Comparison of ENCODE assay signal across 8 cellular contexts in the genomic region with DNA sequence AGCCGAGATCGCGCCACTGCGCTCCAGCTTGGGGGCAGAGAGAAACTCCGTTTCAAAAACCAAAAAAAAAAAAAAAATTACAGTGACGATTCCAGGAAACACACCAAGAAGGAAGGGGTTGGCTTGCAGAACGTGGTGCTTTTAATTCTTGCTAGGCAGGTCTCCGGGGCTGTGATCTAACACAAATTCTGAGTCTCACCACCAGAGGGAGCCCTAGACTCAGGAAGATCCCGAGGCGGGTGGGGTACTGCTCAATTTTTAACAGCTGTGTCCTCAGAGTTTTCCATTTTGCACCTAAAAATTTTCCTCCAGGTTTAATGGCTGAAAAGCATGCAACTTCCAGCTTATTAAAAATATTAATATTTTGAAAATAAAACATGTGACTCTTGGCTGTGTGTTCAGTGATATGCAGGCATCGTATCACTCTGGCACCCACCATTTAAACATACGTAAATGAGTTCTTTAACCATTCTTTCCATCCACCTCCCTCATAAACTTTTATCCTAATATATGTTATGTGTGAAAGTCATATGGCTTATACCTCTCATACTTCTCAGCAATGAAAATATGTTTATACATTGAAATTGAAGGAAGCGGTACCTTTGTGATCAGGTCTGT. TPM values are rescaled to one million over a fixed set of nuclear protein-coding genes. Genes with fewer than 3 reads are reported as not detected.
DNase-seq lines count a peak whose midpoint lies in the region; ATAC-seq and TF ChIP-seq lines count a peak whose summit lies in the region.

No MANE protein-coding gene starts in this region.

- H3K9me3 Mint-ChIP-seq in activated CD4-positive, alpha-beta memory T cell treated with anti-CD3 and anti-CD28 coated beads, Interleukin-2, amount 10 ng/mL, durations not matched to agents 7 days and 5 days: peaks cover 20% of the 10 kb centered on the region
- peaks cover 8% of the 10 kb centered on the region for H3K9me3 Mint-ChIP-seq in memory B cell

- peak; percentile 85 for TF ChIP-seq CTCF in DND-41 (IDR thresholded peaks at IDR 0.05; ENCODE audit: borderline replicate concordance, extremely low read depth, low read length, poor library complexity, severe bottlenecking)

- H3K36me3 ChIP-seq in DND-41 (ENCODE audit: insufficient read depth, low read length): no peaks in the 10 kb centered on the region

- peaks cover 6% of the 10 kb centered on the region for H3K4me1 ChIP-seq in DND-41 (ENCODE audit: insufficient read depth, low read length)

- no peak overlapping the region for H3K27ac ChIP-seq in DND-41 (ENCODE audit: low read length)

- H3K79me2 ChIP-seq in DND-41 (ENCODE audit: insufficient read depth, low read length): no peaks in the 10 kb centered on the region

- no peak overlapping the region for H3K9ac ChIP-seq in DND-41 (ENCODE audit: low read depth, low read length)

- H3K4me3 ChIP-seq in DND-41 (ENCODE audit: low read depth in 1 of 2, low read length in 2 of 2): peak overlapping the region in 1 of 2 experiments; percentile 21; a peak in 1 of 4 replicates

- peak overlapping the region; percentile 32; the same call in 1 of the 2 replicates for H2AFZ ChIP-seq in DND-41 (ENCODE audit: low read depth, low read length)

- H3K4me1 Mint-ChIP-seq in activated CD4-positive, alpha-beta memory T cell treated with anti-CD3 and anti-CD28 coated beads, Interleukin-2, amount 10 ng/mL, durations not matched to agents 7 days and 5 days: peaks cover 14% of the 10 kb centered on the region
- H3K4me1 Mint-ChIP-seq in memory B cell: peaks cover 3% of the 10 kb centered on the region

- H3K36me3 Mint-ChIP-seq in activated CD4-positive, alpha-beta memory T cell treated with anti-CD3 and anti-CD28 coated beads, Interleukin-2, amount 10 ng/mL, durations not matched to agents 7 days and 5 days (ENCODE audit: low read depth): peaks cover 9% of the 10 kb centered on the region
- H3K36me3 Mint-ChIP-seq in memory B cell: peaks cover 7% of the 10 kb centered on the region

- DNase-seq in DND-41 (peak; percentile 81), NCI-H69 (lab: John Stamatoyannopoulos, UW) (peak; percentile 70), memory B cell (ENCODE audit: low spot score in 2 of 2) (peak; percentile 85 to 89)
- DNase-seq in activated CD4-positive, alpha-beta memory T cell treated with anti-CD3 and anti-CD28 coated beads, Interleukin-2, amount 10 ng/mL, durations not matched to agents 7 days and 5 days: peak; percentile 80
- peak; percentile 70 for DNase-seq in effector CD8-positive, alpha-beta T cell (lab: John Stamatoyannopoulos, UW)
- peak; percentile 32 to 52 for DNase-seq in stimulated activated CD8-positive, alpha-beta memory T cell treated with anti-CD3 and anti-CD28 coated beads, Interleukin-2, amount 100 ng/mL, for 48 hours (ENCODE audit: low read depth in 2 of 2)

- no peak overlapping the region for H3K27ac Mint-ChIP-seq in activated CD4-positive, alpha-beta memory T cell treated with anti-CD3 and anti-CD28 coated beads, Interleukin-2, amount 10 ng/mL, durations not matched to agents 7 days and 5 days
- no peak overlapping the region for H3K27ac Mint-ChIP-seq in memory B cell

- H3K27me3 Mint-ChIP-seq in activated CD4-positive, alpha-beta memory T cell treated with anti-CD3 and anti-CD28 coated beads, Interleukin-2, amount 10 ng/mL, durations not matched to agents 7 days and 5 days: no peaks in the 10 kb centered on the region
- no peaks in the 10 kb centered on the region for H3K27me3 Mint-ChIP-seq in memory B cell

- POLR2A ChIA-PET in activated CD4-positive, alpha-beta memory T cell treated with anti-CD3 and anti-CD28 coated beads, Interleukin-2, amount 10 ng/mL, durations not matched to agents 7 days and 5 days (lab: Charles Lee): interaction anchor here (0.6 to 2.6 kb wide), 4 partner anchors 26 to 187 kb away, joined by 3 to 20 read pairs (median 9); a partner anchor contains a TSS

- no peaks in the 10 kb centered on the region for H4K20me1 ChIP-seq in DND-41 (ENCODE audit: insufficient read depth, low read length)

- peak overlapping the region; percentile 57 for H3K4me2 ChIP-seq in DND-41 (ENCODE audit: insufficient read depth, low read length)

- CTCF ChIA-PET in activated CD4-positive, alpha-beta memory T cell treated with anti-CD3 and anti-CD28 coated beads, Interleukin-2, amount 10 ng/mL, durations not matched to agents 7 days and 5 days (lab: Charles Lee): interaction anchor here (0.9 to 6.0 kb wide), 25 partner anchors 10 to 443 kb away, joined by 3 to 143 read pairs (median 4); a partner anchor contains a TSS

- ATAC-seq in DND-41 (ENCODE audit: insufficient read depth, low read depth) (peak; percentile 94), HG02759 (IDR thresholded peaks at IDR 0.05; ENCODE audit: unreplicated experiment) (peak; percentile 58), memory B cell (ENCODE audit: low read depth) (peak; percentile 94), HG03521 (IDR thresholded peaks at IDR 0.05; ENCODE audit: unreplicated experiment) (no peak)

- H3K9me3 ChIP-seq in DND-41 (ENCODE audit: insufficient read depth, low read length, severe bottlenecking): peaks cover 12% of the 10 kb centered on the region

- H3K4me3 Mint-ChIP-seq in activated CD4-positive, alpha-beta memory T cell treated with anti-CD3 and anti-CD28 coated beads, Interleukin-2, amount 10 ng/mL, durations not matched to agents 7 days and 5 days: peak overlapping the region; percentile 48
- H3K4me3 Mint-ChIP-seq in memory B cell: no peak overlapping the region

- H3K27me3 ChIP-seq in DND-41 (ENCODE audit: insufficient read depth, low read length, poor library complexity): no peaks in the 10 kb centered on the region

RNA-seq across cellular contexts. Expression of a gene that starts 26.5 kb away (rescaled TPM):
- 10 to 100 TPM; 62.1 to 67.3 TPM for total RNA-seq in activated CD4-positive, alpha-beta memory T cell treated with anti-CD3 and anti-CD28 coated beads, Interleukin-2, amount 10 ng/mL, durations not matched to agents 7 days and 5 days
